In the genomic region with DNA sequence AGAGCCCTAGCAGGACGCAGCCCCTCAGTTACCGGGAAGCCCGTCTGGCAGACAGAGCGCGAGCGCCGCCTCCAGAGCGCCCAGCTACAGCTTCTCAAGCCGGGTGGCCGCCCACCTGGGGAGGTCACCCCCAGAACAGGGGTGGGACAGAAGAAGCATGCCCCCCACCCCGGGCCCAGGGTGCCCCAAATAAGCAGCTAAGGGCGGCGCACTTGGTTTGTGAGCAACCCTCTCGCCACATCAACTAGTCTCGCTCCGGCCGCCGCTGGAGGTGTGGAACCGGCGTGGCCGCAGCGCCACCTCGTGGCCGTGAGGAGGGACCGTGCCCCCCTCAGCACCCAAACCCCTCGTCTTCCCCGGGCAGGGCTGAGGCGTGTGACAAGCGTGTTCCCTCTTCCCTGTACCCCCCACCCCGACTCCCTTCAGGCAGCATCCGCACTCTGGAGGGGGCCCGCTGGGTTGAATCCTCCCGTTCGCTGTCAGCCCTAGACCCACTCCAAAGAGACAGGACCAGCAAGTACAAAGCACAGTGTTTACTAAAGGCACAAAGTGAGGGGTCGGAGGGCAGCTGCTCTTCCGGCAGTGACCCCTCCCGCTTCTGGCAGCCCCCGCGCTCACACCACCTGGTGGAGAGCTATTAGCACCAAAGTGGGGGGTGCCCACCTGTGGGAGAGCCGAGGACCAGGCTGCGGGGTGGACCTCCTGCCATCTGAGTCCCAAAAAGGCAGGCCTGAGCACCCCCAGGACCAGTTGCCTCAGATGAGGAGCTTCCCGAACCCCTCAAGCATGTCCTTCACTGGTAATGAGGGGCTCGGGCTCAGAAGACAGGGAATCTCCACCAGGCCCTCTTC, we compare ENCODE assay signal across 8 cellular contexts. TPM values are rescaled to one million over a fixed set of nuclear protein-coding genes. Genes with fewer than 3 reads are reported as not detected.
DNase-seq lines count a peak whose midpoint lies in the region; ATAC-seq and TF ChIP-seq lines count a peak whose summit lies in the region.

No MANE protein-coding gene starts in this region.

- H3K27me3 ChIP-seq in psoas muscle (ENCODE audit: insufficient read depth in 3 of 3, low read length in 2 of 3) (peaks cover 0 to under 1% (median 0%) of the 10 kb centered on the region in 3 donors), upper lobe of right lung (no peaks in the 10 kb centered on the region)

- H3K36me3 ChIP-seq in psoas muscle (ENCODE audit: insufficient read depth in 1 of 2, low read depth in 1 of 2) (peaks cover 0 to 52% of the 10 kb centered on the region in 2 donors), upper lobe of right lung (peaks cover 39% of the 10 kb centered on the region)

- peak overlapping the region; percentile 62 for H3K4me3 ChIP-seq in psoas muscle
- H3K4me3 ChIP-seq in upper lobe of right lung: peak overlapping the region; percentile 51

- H3K27me3 Mint-ChIP-seq in T-helper 17 cell: no peaks in the 10 kb centered on the region

- intact Hi-C loops in left ventricle myocardium superior (cut with micrococcal nuclease) (loop anchor here (2.0 kb wide), 1 partner anchor 81 kb away; no protein-coding TSS in a partner anchor), psoas muscle (cut with DNase I) (loop anchor here (2.0 to 10.0 kb wide), 5 partner anchors 81 to 316 kb away; no protein-coding TSS in a partner anchor), upper lobe of right lung (cut with DNase I) (loop anchor here (5.0 to 10.0 kb wide), 3 partner anchors 81 to 316 kb away; no protein-coding TSS in a partner anchor)

- peak overlapping the region; percentile 47 for H3K27ac Mint-ChIP-seq in T-helper 17 cell

- peak; percentile 47 for DNase-seq in Caki2 (ENCODE audit: low read depth)
- DNase-seq in M059J (ENCODE audit: low read depth): peak; percentile 61
- peak; percentile 54 to 74 (median 65) for DNase-seq in T-helper 17 cell
- DNase-seq in amniotic stem cell (lab: John Stamatoyannopoulos, UW): peak; percentile 44
- peak; percentile 91 for DNase-seq in left ventricle myocardium superior
- DNase-seq in psoas muscle: peak; percentile 83 to 91
- peak; percentile 92 for DNase-seq in upper lobe of right lung

- peaks cover 9% of the 10 kb centered on the region for H3K4me1 Mint-ChIP-seq in T-helper 17 cell

- in situ Hi-C loops in Caki2 (cut with HindIII; ENCODE audit: low pct_unique_long_range_greater_than_20kb, low sequenced_read_pairs): no loop called here

- H3K9me3 ChIP-seq in T-helper 17 cell (ENCODE audit: control insufficient read depth, low read length, poor library complexity, severe bottlenecking) (no peaks in the 10 kb centered on the region), psoas muscle (no peaks in the 10 kb centered on the region), upper lobe of right lung (no peaks in the 10 kb centered on the region)

- ATAC-seq in GM21529 (IDR thresholded peaks at IDR 0.05; ENCODE audit: unreplicated experiment): peak; percentile 61
- ATAC-seq in T-helper 17 cell: peak; percentile 88
- ATAC-seq in left ventricle myocardium superior: peak; percentile 83
- peak; percentile 79 to 87 (median 81) for ATAC-seq in psoas muscle
- ATAC-seq in upper lobe of right lung: peak; percentile 86

- H3K27ac ChIP-seq in psoas muscle (peak overlapping the region; percentile 36), upper lobe of right lung (peak overlapping the region; percentile 63)

- H3K36me3 Mint-ChIP-seq in T-helper 17 cell (ENCODE audit: low read depth): no peaks in the 10 kb centered on the region

- 18 to 20% (median 20%) methylated on average over 43 of the region's 43 CpGs for WGBS in psoas muscle, 3 donors

- peak overlapping the region; percentile 82 for H3K4me3 Mint-ChIP-seq in T-helper 17 cell

- TF ChIP-seq CTCF in psoas muscle (IDR thresholded peaks at IDR 0.05) (peak; percentile 84), upper lobe of right lung (IDR thresholded peaks at IDR 0.05) (peak; percentile 92)

- H3K4me1 ChIP-seq in psoas muscle (peaks cover 22% of the 10 kb centered on the region), upper lobe of right lung (peaks cover 11% of the 10 kb centered on the region)

RNA-seq across cellular contexts. Expression of a gene that starts 45.4 kb away (rescaled TPM):
- total RNA-seq in Caki2 (2014; rRNA removed; shearing (Covaris generic); ENCODE audit: low replicate concordance): 0.35 TPM in 1 of 2 replicates, not detected in the other
- total RNA-seq in M059J (2014; rRNA removed; shearing (Covaris generic)): 0.79 and 1.4 TPM in 2 replicates
- total RNA-seq in T-helper 17 cell (not detected), left ventricle myocardium superior (1.3 TPM), psoas muscle (1 to 10 TPM in 2 of 4 donors, under 1 TPM in 2; 0.53 to 3.0 (median 1.1) TPM), upper lobe of right lung (11.0 TPM)
- 1 to 10 TPM in 1 of 3 donors, under 1 TPM in 2; 0.53 to 1.1 (median 0.89) TPM for polyA plus RNA-seq in psoas muscle

RNA-seq across cellular contexts. Expression of a gene that starts 51.7 kb away (rescaled TPM):
- 6.0 and 13.1 TPM in 2 replicates for total RNA-seq in Caki2 (2014; rRNA removed; shearing (Covaris generic); ENCODE audit: low replicate concordance)
- 6.1 and 7.2 TPM in 2 replicates for total RNA-seq in M059J (2014; rRNA removed; shearing (Covaris generic))
- total RNA-seq in T-helper 17 cell (10 to 100 TPM; 17.6 to 18.9 TPM), left ventricle myocardium superior (50.9 TPM), psoas muscle (10 to 100 TPM; 35.4 to 64.3 (median 39.8) TPM), upper lobe of right lung (40.3 TPM)
- polyA plus RNA-seq in psoas muscle: 10 to 100 TPM; 16.1 to 65.2 (median 51.6) TPM

Comparison
In these comparisons a context has a peak if more than half of its experiments do, and no peak if none do; other contexts are left out.
1. Peak in every context shown above with its lines: DNase-seq, ATAC-seq, H3K4me3 ChIP-seq and H3K27ac ChIP-seq.